10 cellular contexts compared by ENCODE assay signal in the genomic region with DNA sequence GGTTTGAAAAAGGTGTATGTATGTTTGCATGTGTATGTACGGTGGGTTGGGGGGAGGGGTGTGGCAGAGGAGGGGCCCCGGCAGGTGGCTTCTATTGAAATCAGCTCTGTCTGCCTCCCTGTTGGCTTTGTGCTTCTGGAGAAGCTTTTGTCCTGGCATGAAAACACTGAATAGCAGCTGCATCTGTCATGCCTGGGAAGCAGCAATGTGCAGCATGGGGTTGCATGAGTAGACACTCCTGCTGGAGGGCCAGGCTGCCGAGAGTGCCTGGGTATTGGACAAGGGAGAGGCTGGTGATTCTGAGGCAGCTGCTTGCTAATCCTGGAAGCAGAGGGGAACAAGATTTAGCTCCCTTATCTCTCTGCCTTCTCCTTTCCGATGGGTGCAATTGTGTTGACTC. TPM values are rescaled to one million over a fixed set of nuclear protein-coding genes. Genes with fewer than 3 reads are reported as not detected.
DNase-seq lines count a peak whose midpoint lies in the region; ATAC-seq, FAIRE-seq and TF ChIP-seq lines count a peak whose summit lies in the region.
"Had no signal": no experiment of that assay in that cellular context is flagged by ENCODE, and none has a peak within 500 bp of the region (broad histone marks: within the 10 kb centered on the region; RNA-seq: fewer than 3 reads in every experiment).

No MANE protein-coding gene starts in this region.

- no peak for TF ChIP-seq POLR2A in K562 (conservative IDR thresholded peaks at IDR 0.05)
- TF ChIP-seq POLR2A in H54 (IDR thresholded peaks at IDR 0.05; ENCODE audit: low read depth, low read length), result no peak

- BruUV-seq in K562 (replicated peaks; lab: Mats Ljungman, UMichigan), result no TSS peak

- 47% methylated on average over 4 of the region's 4 CpGs for whole genome bisulfite sequencing in K562 (ENCODE audit: insufficient coverage, low coverage, missing lambda C conversion rate)

- H3K4me1 Mint-ChIP-seq in CD4-positive, CD25-positive, alpha-beta regulatory T cell, result peaks cover 40 to 93% (median 81%) of the 10 kb centered on the region in 4 donors

- no peak for TF ChIP-seq EP300 in K562 (IDR thresholded peaks at IDR 0.05; ENCODE audit: low read length)

- no peak overlapping the region for H3K4me3 ChIP-seq in CD4-positive, CD25-positive, alpha-beta regulatory T cell (ENCODE audit: low read depth, low read length)
- H3K4me3 ChIP-seq in K562, result no peak overlapping the region

- no peaks in the 10 kb centered on the region for H3K36me3 Mint-ChIP-seq in CD4-positive, CD25-positive, alpha-beta regulatory T cell

- DNase-seq in CD4-positive, CD25-positive, alpha-beta regulatory T cell, result no peak
- DNase-seq in NCI-H1694 treated with DMSO at 0.1 percent for 48 hours (lab: John Stamatoyannopoulos, UW) (peak; percentile 97), K562 (ENCODE audit: extremely low read depth in 1 of 4, low spot score in 3 of 4) (peak in 1 of 4 experiments; percentile 33), midbrain (lab: John Stamatoyannopoulos, UW) (peak; percentile 24), DMS114 treated with DMSO at 0.1 percent for 48 hours (lab: John Stamatoyannopoulos, UW; ENCODE audit: unreplicated experiment) (no peak), H54 (ENCODE audit: insufficient read length, low spot score) (no peak), foreskin melanocyte (no peak)

- H3K9me3 Mint-ChIP-seq in CD4-positive, CD25-positive, alpha-beta regulatory T cell, result no peaks in the 10 kb centered on the region

- FAIRE-seq in K562 (lab: Jason Lieb, UNC), result no peak
- no peak for FAIRE-seq in H54 (lab: Jason Lieb, UNC)
- FAIRE-seq: GM18507 had no signal

- TF ChIP-seq CTCF in K562 (IDR thresholded peaks at IDR 0.05 in 2 of 3, conservative IDR thresholded peaks at IDR 0.05 in 1 of 3; ENCODE audit: insufficient read depth in 2 of 3, low read depth in 1 of 3, low read length in 3 of 3), result no peak

- peaks cover 78% of the 10 kb centered on the region for H4K20me1 ChIP-seq in K562 (replicated peaks; ENCODE audit: control insufficient read depth, insufficient read depth, low read length)

- no peaks in the 10 kb centered on the region for H3K9me1 ChIP-seq in K562 (ENCODE audit: control insufficient read depth, insufficient read depth, low read length)

- TF ChIP-seq RAD21 in K562 (CRISPR knock-in tag; conservative IDR thresholded peaks at IDR 0.05 in 1 of 2, IDR thresholded peaks at IDR 0.05 in 1 of 2), result no peak

- peak overlapping the region in 1 of 2 experiments; percentile 46; a peak in 1 of 4 replicates for H3K9ac ChIP-seq in K562 (ENCODE audit: insufficient read depth in 1 of 2, low read depth in 2 of 2, low read length in 2 of 2)

- intact Hi-C loops in K562 (cut with micrococcal nuclease), result loop anchor here (5.0 kb wide), 1 partner anchor 33 kb away; no protein-coding TSS in a partner anchor

- peak overlapping the region in 2 of 4 donors; percentile 4 to 48 for H3K4me3 Mint-ChIP-seq in CD4-positive, CD25-positive, alpha-beta regulatory T cell

- CTCF ChIA-PET in K562 (lab: Yijun Ruan, JAX; ENCODE audit: low intra/inter-chr PET ratio), result no interaction called here

- H3K27ac ChIP-seq in CD4-positive, CD25-positive, alpha-beta regulatory T cell (ENCODE audit: insufficient read depth, low read length, poor library complexity, severe bottlenecking), result no peak overlapping the region
- H3K27ac ChIP-seq in K562 (ENCODE audit: extremely low read depth, low read depth, low read length), result no peak overlapping the region
- H3K27ac ChIP-seq: VCaP had no signal

- H3K9me3 ChIP-seq in CD4-positive, CD25-positive, alpha-beta regulatory T cell (ENCODE audit: control insufficient read depth in 2 of 2, low read length in 2 of 2), result no peaks in the 10 kb centered on the region
- no peaks in the 10 kb centered on the region for H3K9me3 ChIP-seq in K562 (replicated peaks; ENCODE audit: control insufficient read depth, insufficient read depth, low read depth, low read length)

- peak overlapping the region; percentile 39 to 47 (median 40) for H3K27ac Mint-ChIP-seq in CD4-positive, CD25-positive, alpha-beta regulatory T cell

- no peaks in the 10 kb centered on the region for H3K36me3 ChIP-seq in CD4-positive, CD25-positive, alpha-beta regulatory T cell (ENCODE audit: control insufficient read depth, insufficient read depth, low read length)
- H3K36me3 ChIP-seq in K562 (ENCODE audit: control insufficient read depth, insufficient read depth, low read length), result peaks cover 4% of the 10 kb centered on the region; the same call in 2 of the 3 replicates

- no peak for ATAC-seq in CD4-positive, CD25-positive, alpha-beta regulatory T cell (ENCODE audit: low read depth in 2 of 2)
- peak; percentile 9; the same call in 1 of the 3 replicates for ATAC-seq in K562
- ATAC-seq in HG03354 (IDR thresholded peaks at IDR 0.05; ENCODE audit: poor library complexity, severe bottlenecking, unreplicated experiment), result no peak

- H3K27me3 Mint-ChIP-seq in CD4-positive, CD25-positive, alpha-beta regulatory T cell, result no peaks in the 10 kb centered on the region

- no peaks in the 10 kb centered on the region for H3K27me3 ChIP-seq in CD4-positive, CD25-positive, alpha-beta regulatory T cell (ENCODE audit: control insufficient read depth, insufficient read depth, low read length)
- no peaks in the 10 kb centered on the region for H3K27me3 ChIP-seq in K562 (ENCODE audit: control insufficient read depth in 2 of 2, insufficient read depth in 2 of 2, low read length in 2 of 2)

- peaks cover 97% of the 10 kb centered on the region for H3K79me2 ChIP-seq in K562 (ENCODE audit: control insufficient read depth, insufficient read depth, low read length)

- H3K4me1 ChIP-seq in CD4-positive, CD25-positive, alpha-beta regulatory T cell (ENCODE audit: control insufficient read depth, insufficient read depth, low read length, poor library complexity, severe bottlenecking), result peaks cover 82% of the 10 kb centered on the region
- peaks cover 15 to 33% of the 10 kb centered on the region in 2 experiments; a peak in 4 of 5 replicates for H3K4me1 ChIP-seq in K562 (replicated peaks in 1 of 2; ENCODE audit: control insufficient read depth in 2 of 2, insufficient read depth in 2 of 2, low read length in 2 of 2)

- in situ Hi-C loops in K562 (cut with MboI), result no loop called here

- H3K4me2 ChIP-seq in K562 (ENCODE audit: insufficient read depth, low read length), result no peak overlapping the region

- H2AFZ ChIP-seq in K562 (ENCODE audit: low read depth, low read length), result no peak overlapping the region

- POLR2A ChIA-PET in K562 (lab: Yijun Ruan, JAX), result interaction anchor here (0.6 to 10.6 kb wide), 4 partner anchors 8 to 74 kb away, joined by 3 to 130 read pairs (median 14); no protein-coding TSS in a partner anchor

TF ChIP-seq in K562, 482 proteins besides CTCF, POLR2A, EP300 and RAD21 (continues in another document):
- no peak for TF ChIP-seq TEAD1 (CRISPR knock-in tag; IDR thresholded peaks at IDR 0.05)
- TF ChIP-seq, protein P1, sequence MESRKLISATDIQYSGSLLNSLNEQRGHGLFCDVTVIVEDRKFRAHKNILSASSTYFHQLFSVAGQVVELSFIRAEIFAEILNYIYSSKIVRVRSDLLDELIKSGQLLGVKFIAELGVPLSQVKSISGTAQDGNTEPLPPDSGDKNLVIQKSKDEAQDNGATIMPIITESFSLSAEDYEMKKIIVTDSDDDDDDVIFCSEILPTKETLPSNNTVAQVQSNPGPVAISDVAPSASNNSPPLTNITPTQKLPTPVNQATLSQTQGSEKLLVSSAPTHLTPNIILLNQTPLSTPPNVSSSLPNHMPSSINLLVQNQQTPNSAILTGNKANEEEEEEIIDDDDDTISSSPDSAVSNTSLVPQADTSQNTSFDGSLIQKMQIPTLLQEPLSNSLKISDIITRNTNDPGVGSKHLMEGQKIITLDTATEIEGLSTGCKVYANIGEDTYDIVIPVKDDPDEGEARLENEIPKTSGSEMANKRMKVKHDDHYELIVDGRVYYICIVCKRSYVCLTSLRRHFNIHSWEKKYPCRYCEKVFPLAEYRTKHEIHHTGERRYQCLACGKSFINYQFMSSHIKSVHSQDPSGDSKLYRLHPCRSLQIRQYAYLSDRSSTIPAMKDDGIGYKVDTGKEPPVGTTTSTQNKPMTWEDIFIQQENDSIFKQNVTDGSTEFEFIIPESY (CRISPR knock-in tag; IDR thresholded peaks at IDR 0.05), result no peak
- TF ChIP-seq OTX1 (CRISPR knock-in tag; IDR thresholded peaks at IDR 0.05), result no peak
- TF ChIP-seq XRCC3 (IDR thresholded peaks at IDR 0.05), result no peak
- no peak for TF ChIP-seq ZKSCAN1 (IDR thresholded peaks at IDR 0.05; ENCODE audit: low read depth, low read length)
- TF ChIP-seq, protein P2, sequence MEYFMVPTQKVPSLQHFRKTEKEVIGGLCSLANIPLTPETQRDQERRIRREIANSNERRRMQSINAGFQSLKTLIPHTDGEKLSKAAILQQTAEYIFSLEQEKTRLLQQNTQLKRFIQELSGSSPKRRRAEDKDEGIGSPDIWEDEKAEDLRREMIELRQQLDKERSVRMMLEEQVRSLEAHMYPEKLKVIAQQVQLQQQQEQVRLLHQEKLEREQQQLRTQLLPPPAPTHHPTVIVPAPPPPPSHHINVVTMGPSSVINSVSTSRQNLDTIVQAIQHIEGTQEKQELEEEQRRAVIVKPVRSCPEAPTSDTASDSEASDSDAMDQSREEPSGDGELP (CRISPR knock-in tag; IDR thresholded peaks at IDR 0.05; ENCODE audit: borderline replicate concordance), result peak; percentile 14; the same call in 1 of the 2 replicates
- TF ChIP-seq RBFOX2 (IDR thresholded peaks at IDR 0.05; ENCODE audit: low read depth, low read length), result no peak
- TF ChIP-seq ZFP36 (IDR thresholded peaks at IDR 0.05; ENCODE audit: low read depth, low read length, partially characterized antibody), result peak; percentile 19

RNA-seq across cellular contexts. Expression of a gene that starts 20.5 kb away (rescaled TPM):
- total RNA-seq in CD4-positive, CD25-positive, alpha-beta regulatory T cell, result 167 TPM
- 1 to 10 TPM; 2.4 to 3.8 (median 2.9) TPM for polyA plus RNA-seq in CD4-positive, CD25-positive, alpha-beta regulatory T cell
- total RNA-seq in K562 (2011; cell fraction: chromatin; rRNA removed; ENCODE audit: low replicate concordance), result 70.6 and 157 TPM in 2 replicates
- 89.5 and 98.9 TPM in 2 replicates for total RNA-seq in K562 (2011; cell fraction: nucleolus; rRNA removed)
- 74.0 and 80.4 TPM in 2 replicates for total RNA-seq in K562 (2011; cell fraction: nucleoplasm; rRNA removed)
- 52.1 and 57.2 TPM in 2 replicates for total RNA-seq in K562 (2014; rRNA removed)
- 36.1 and 36.6 TPM in 2 replicates for total RNA-seq in K562 (2014; rRNA removed; fragmentation: Illumina TruSeq; extraction: Trizol)
- 33.3 and 35.6 TPM in 2 replicates for total RNA-seq in K562 (2015; rRNA removed; fragmentation: Illumina TruSeq; extraction: Trizol)
- total RNA-seq in K562 (2021), result 81.3 and 94.2 TPM in 2 replicates
- polyA plus RNA-seq in K562 (2011; rRNA removed), result 66.5 and 72.1 TPM in 2 replicates
- polyA plus RNA-seq in K562 (2011; cell fraction: cytosol; rRNA removed), result 68.3 and 74.8 TPM in 2 replicates
- polyA plus RNA-seq in K562 (2011; cell fraction: nucleus; rRNA removed), result 140 and 167 TPM in 2 replicates
- polyA plus RNA-seq in K562 (2012), result 53.3 and 64.1 TPM in 2 replicates
- polyA plus RNA-seq in K562 (2014; fragmentation: Illumina TruSeq; extraction: Trizol), result 73.6 and 78.3 TPM in 2 replicates
- 1 to 10 TPM in 1 of 2 experiments, under 1 TPM in 1; 0.63 to 1.3 TPM for polyA plus RNA-seq in K562 (2014; fragmentation: Nextera tagmentation; extraction: Ambion mirVana)
- 53.4 and 57.2 TPM in 2 replicates for polyA plus RNA-seq in K562 (2014; rRNA removed)
- 48.3 and 60.9 TPM in 2 replicates for polyA minus RNA-seq in K562 (2011; rRNA and poly(A)+ RNA removed)
- 37.6 and 41.0 TPM in 2 replicates for polyA minus RNA-seq in K562 (2011; cell fraction: cytosol; rRNA and poly(A)+ RNA removed)
- 30.2 and 35.1 TPM in 2 replicates for polyA minus RNA-seq in K562 (2011; cell fraction: nucleus; rRNA and poly(A)+ RNA removed)

Comparison
In these comparisons a context has a peak if more than half of its experiments do, and no peak if none do; other contexts are left out.
1. DNase-seq: peak in NCI-H1694 treated with DMSO at 0.1 percent for 48 hours (single experiment) and midbrain (single experiment); none in CD4-positive, CD25-positive, alpha-beta regulatory T cell (0 of 3), DMS114 treated with DMSO at 0.1 percent for 48 hours (single experiment), H54 (single experiment) and foreskin melanocyte (single experiment).